In genomic region chr9:63337899-63338604, GRCh38 we compare ENCODE assay signal across 8 cellular contexts.
DNase-seq lines count a peak whose midpoint lies in the region; ATAC-seq and TF ChIP-seq lines count a peak whose summit lies in the region.
"Not testable (repeated sequence)": the region's sequence is repeated elsewhere in the genome, so short reads cannot be mapped to it uniquely, and the experiment has no call there.

No MANE protein-coding gene starts in this region.

- not testable (repeated sequence) for H3K4me1 Mint-ChIP-seq in T-cell; endothelial cell (ENCODE audit: unreplicated experiment); neural crest cell; stimulated activated naive B cell treated with anti-CD40 and anti-IgM and Interleukin-4, amounts not matched to agents 10 μg/mL and 1 μg/mL and 100 μg/mL, for 72 hours
- peaks cover 11% of the 10 kb centered on the region for H3K4me1 Mint-ChIP-seq in activated naive CD8-positive, alpha-beta T cell treated with anti-CD3 and anti-CD28 coated beads, Interleukin-2, amount 50 U/mL, for 24 hours

- POLR2A ChIA-PET in AG04449 (lab: Yijun Ruan, JAX); T-cell (lab: Charles Lee): not testable (repeated sequence)

- H3K4me3 Mint-ChIP-seq in T-cell; activated naive CD8-positive, alpha-beta T cell treated with anti-CD3 and anti-CD28 coated beads, Interleukin-2, amount 50 U/mL, for 24 hours; endothelial cell (ENCODE audit: unreplicated experiment); stimulated activated naive B cell treated with anti-CD40 and anti-IgM and Interleukin-4, amounts not matched to agents 10 μg/mL and 1 μg/mL and 100 μg/mL, for 72 hours: not testable (repeated sequence)
- peak overlapping the region; percentile 54 for H3K4me3 Mint-ChIP-seq in neural crest cell

- H3K4me3 ChIP-seq in AG04449 (ENCODE audit: low read depth, low read length); HUES48 (ENCODE audit: low read depth, low read length); left ventricle myocardium inferior: not testable (repeated sequence)

- H3K27me3 Mint-ChIP-seq in T-cell; activated naive CD8-positive, alpha-beta T cell treated with anti-CD3 and anti-CD28 coated beads, Interleukin-2, amount 50 U/mL, for 24 hours; endothelial cell (ENCODE audit: unreplicated experiment); neural crest cell (ENCODE audit: low read depth); stimulated activated naive B cell treated with anti-CD40 and anti-IgM and Interleukin-4, amounts not matched to agents 10 μg/mL and 1 μg/mL and 100 μg/mL, for 72 hours: not testable (repeated sequence)

- H3K4me1 ChIP-seq in HUES48 (ENCODE audit: control insufficient read depth, insufficient read depth, low read length); left ventricle myocardium inferior: not testable (repeated sequence)

- not testable (repeated sequence) for ATAC-seq in T-cell (replicated peaks in 1 of 4); activated naive CD8-positive, alpha-beta T cell treated with anti-CD3 and anti-CD28 coated beads, Interleukin-2, amount 50 U/mL, for 24 hours; stimulated activated naive B cell treated with anti-CD40 and anti-IgM and Interleukin-4, amounts not matched to agents 10 μg/mL and 1 μg/mL and 100 μg/mL, for 72 hours (replicated peaks)

- peak; percentile 0 for DNase-seq in AG04449 (ENCODE audit: low read depth, low spot score)
- not testable (repeated sequence) for DNase-seq in T-cell; activated naive CD8-positive, alpha-beta T cell treated with anti-CD3 and anti-CD28 coated beads, Interleukin-2, amount 50 U/mL, for 24 hours; endothelial cell (ENCODE audit: low spot score); left ventricle myocardium inferior; neural crest cell (ENCODE audit: low read depth, low spot score); stimulated activated naive B cell treated with anti-CD40 and anti-IgM and Interleukin-4, amounts not matched to agents 10 μg/mL and 1 μg/mL and 100 μg/mL, for 72 hours

- not testable (repeated sequence) for H3K9me3 ChIP-seq in HUES48 (ENCODE audit: control insufficient read depth, insufficient read depth, low read length); left ventricle myocardium inferior (replicated peaks)

- intact Hi-C loops in left ventricle myocardium inferior (cut with micrococcal nuclease), result not testable (repeated sequence)

- H3K27ac ChIP-seq in HUES48 (ENCODE audit: low read depth, low read length) (peak overlapping the region; percentile 73), left ventricle myocardium inferior (replicated peaks) (peak overlapping the region; percentile 91)

- CTCF ChIA-PET in AG04449 (lab: Yijun Ruan, JAX); T-cell (lab: Charles Lee): not testable (repeated sequence)

- not testable (repeated sequence) for H3K9me3 Mint-ChIP-seq in T-cell; activated naive CD8-positive, alpha-beta T cell treated with anti-CD3 and anti-CD28 coated beads, Interleukin-2, amount 50 U/mL, for 24 hours; endothelial cell (ENCODE audit: unreplicated experiment); neural crest cell; stimulated activated naive B cell treated with anti-CD40 and anti-IgM and Interleukin-4, amounts not matched to agents 10 μg/mL and 1 μg/mL and 100 μg/mL, for 72 hours

- H3K27ac Mint-ChIP-seq in T-cell (peak overlapping the region; percentile 54 to 73), endothelial cell (ENCODE audit: unreplicated experiment) (peak overlapping the region; percentile 89), neural crest cell (ENCODE audit: unreplicated experiment) (peak overlapping the region; percentile 98)
- peak overlapping the region; percentile 73 for H3K27ac Mint-ChIP-seq in activated naive CD8-positive, alpha-beta T cell treated with anti-CD3 and anti-CD28 coated beads, Interleukin-2, amount 50 U/mL, for 24 hours
- H3K27ac Mint-ChIP-seq in stimulated activated naive B cell treated with anti-CD40 and anti-IgM and Interleukin-4, amounts not matched to agents 10 μg/mL and 1 μg/mL and 100 μg/mL, for 72 hours, result peak overlapping the region; percentile 37

- H3K36me3 Mint-ChIP-seq in T-cell; activated naive CD8-positive, alpha-beta T cell treated with anti-CD3 and anti-CD28 coated beads, Interleukin-2, amount 50 U/mL, for 24 hours (ENCODE audit: low read depth); endothelial cell (ENCODE audit: low read depth, unreplicated experiment); neural crest cell (ENCODE audit: low read depth); stimulated activated naive B cell treated with anti-CD40 and anti-IgM and Interleukin-4, amounts not matched to agents 10 μg/mL and 1 μg/mL and 100 μg/mL, for 72 hours: not testable (repeated sequence)

- not testable (repeated sequence) for H3K9ac ChIP-seq in HUES48 (ENCODE audit: low read depth, low read length)

- H3K27me3 ChIP-seq in HUES48 (ENCODE audit: control insufficient read depth, insufficient read depth, low read length), result peaks cover 16% of the 10 kb centered on the region
- not testable (repeated sequence) for H3K27me3 ChIP-seq in left ventricle myocardium inferior (ENCODE audit: low read depth)

- TF ChIP-seq CTCF in AG04449 (IDR thresholded peaks at IDR 0.05; ENCODE audit: insufficient read depth, low read length, missing control alignments); endothelial cell (IDR thresholded peaks at IDR 0.05; ENCODE audit: unreplicated experiment); left ventricle myocardium inferior (IDR thresholded peaks at IDR 0.05; ENCODE audit: borderline replicate concordance); neural crest cell (conservative IDR thresholded peaks at IDR 0.05): not testable (repeated sequence)

- H3K36me3 ChIP-seq in HUES48 (ENCODE audit: control insufficient read depth, insufficient read depth, low read length); left ventricle myocardium inferior: not testable (repeated sequence)

Comparison
In these comparisons a context has a peak if more than half of its experiments do, and no peak if none do; other contexts are left out.
1. H3K27ac Mint-ChIP-seq: peak in every context shown above with its lines; median percentile 98 in neural crest cell; 89 in endothelial cell; 73 in activated naive CD8-positive, alpha-beta T cell treated with anti-CD3 and anti-CD28 coated beads, Interleukin-2, amount 50 U/mL, for 24 hours; 64 in T-cell; 37 in stimulated activated naive B cell treated with anti-CD40 and anti-IgM and Interleukin-4, amounts not matched to agents 10 μg/mL and 1 μg/mL and 100 μg/mL, for 72 hours.